ENCODE assay signal across 8 cellular contexts in the genomic region with DNA sequence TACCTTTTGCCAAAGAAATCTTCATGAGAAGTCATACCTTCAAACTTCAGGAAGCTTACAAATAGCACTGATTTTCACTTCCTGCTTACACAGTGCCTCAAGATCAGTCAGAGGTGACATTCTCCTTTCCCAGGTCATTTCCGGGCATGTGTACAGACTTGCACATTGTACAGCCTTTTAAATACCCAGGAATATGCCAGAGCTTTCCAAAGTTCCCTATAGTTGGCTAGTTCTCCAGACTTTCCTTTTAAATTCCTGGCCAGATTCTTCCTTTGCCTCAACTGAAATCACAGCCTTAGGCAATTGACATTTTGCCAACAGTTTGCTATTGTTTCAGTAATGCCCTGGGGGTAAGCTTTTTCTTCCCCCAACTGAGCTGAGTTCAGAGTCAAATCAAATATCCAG. TPM values are rescaled to one million over a fixed set of nuclear protein-coding genes. Genes with fewer than 3 reads are reported as not detected.
DNase-seq lines count a peak whose midpoint lies in the region; ATAC-seq and TF ChIP-seq lines count a peak whose summit lies in the region.

No MANE protein-coding gene starts in this region.

- 83 to 88% methylated on average over 1 of the region's 1 CpG for WGBS in gastroesophageal sphincter (ENCODE audit: low coverage in 1 of 2), 2 donors

- H3K4me3 ChIP-seq in GM06990 (replicated peaks; ENCODE audit: low read depth, low read length) = no peak overlapping the region
- H3K4me3 ChIP-seq in gastroesophageal sphincter = no peak overlapping the region
- no peak overlapping the region for H3K4me3 ChIP-seq in tibial artery

- TF ChIP-seq EP300 in gastroesophageal sphincter (IDR thresholded peaks at IDR 0.05) = no peak

- peaks cover 0 to 7% (median 0%) of the 10 kb centered on the region in 3 donors for H3K9me3 ChIP-seq in gastroesophageal sphincter
- H3K9me3 ChIP-seq in tibial artery = peaks cover 0 to 4% (median 0%) of the 10 kb centered on the region in 3 donors

- H3K4me1 ChIP-seq in gastroesophageal sphincter = peaks cover 0 to 9% (median 0%) of the 10 kb centered on the region in 3 donors
- no peaks in the 10 kb centered on the region for H3K4me1 ChIP-seq in tibial artery

- intact Hi-C loops in tibial artery (cut with DNase I; ENCODE audit: low total_unique reads) = no loop called here

- peak; percentile 66 for DNase-seq in GM06990 (ENCODE audit: extremely low read depth, insufficient read length)
- DNase-seq in NCI-H446 treated with DMSO at 0.1 percent for 48 hours (lab: John Stamatoyannopoulos, UW) = peak; percentile 52
- DNase-seq in foreskin melanocyte = peak; percentile 52
- DNase-seq in tibial artery = no peak
- DNase-seq in NCI-H524 (lab: John Stamatoyannopoulos, UW) = no peak
- DNase-seq in NCI-H526 (lab: John Stamatoyannopoulos, UW) = no peak

- peak; percentile 44 for ATAC-seq in GM21737 (IDR thresholded peaks at IDR 0.05; ENCODE audit: unreplicated experiment)
- no peak for ATAC-seq in gastroesophageal sphincter

- H3K27me3 ChIP-seq in GM06990 (replicated peaks; ENCODE audit: control insufficient read depth, insufficient read depth, low read length) (no peaks in the 10 kb centered on the region), gastroesophageal sphincter (no peaks in the 10 kb centered on the region), tibial artery (no peaks in the 10 kb centered on the region)

- H3K36me3 ChIP-seq in GM06990 (ENCODE audit: control insufficient read depth, insufficient read depth, low read length) (no peaks in the 10 kb centered on the region), gastroesophageal sphincter (peaks cover 0 to 5% of the 10 kb centered on the region in 2 donors), tibial artery (peaks cover 0 to 5% (median 0%) of the 10 kb centered on the region in 3 donors)

- TF ChIP-seq CTCF in GM06990 (IDR thresholded peaks at IDR 0.05; ENCODE audit: insufficient read depth, low read length, poor library complexity, severe bottlenecking) = no peak
- no peak for TF ChIP-seq CTCF in gastroesophageal sphincter (IDR thresholded peaks at IDR 0.05)
- TF ChIP-seq CTCF in tibial artery (IDR thresholded peaks at IDR 0.05) = no peak

- H3K27ac ChIP-seq in gastroesophageal sphincter (no peak overlapping the region), tibial artery (no peak overlapping the region)

- no peak for TF ChIP-seq POLR2A in gastroesophageal sphincter (IDR thresholded peaks at IDR 0.05)

RNA-seq across cellular contexts. Expression of gene RFX3, which starts 47.2 kb away (rescaled TPM):
- total RNA-seq in gastroesophageal sphincter = 1 to 10 TPM; 5.6 to 9.0 (median 7.7) TPM

Comparison
In these comparisons a context has a peak if more than half of its experiments do, and no peak if none do; other contexts are left out.
1. DNase-seq: peak in GM06990 (single experiment), NCI-H446 treated with DMSO at 0.1 percent for 48 hours (single experiment) and foreskin melanocyte (single experiment); none in tibial artery (0 of 2), NCI-H524 (0 of 2) and NCI-H526 (0 of 2).